ENCODE assay signal across 1 cellular context in the genomic region with DNA sequence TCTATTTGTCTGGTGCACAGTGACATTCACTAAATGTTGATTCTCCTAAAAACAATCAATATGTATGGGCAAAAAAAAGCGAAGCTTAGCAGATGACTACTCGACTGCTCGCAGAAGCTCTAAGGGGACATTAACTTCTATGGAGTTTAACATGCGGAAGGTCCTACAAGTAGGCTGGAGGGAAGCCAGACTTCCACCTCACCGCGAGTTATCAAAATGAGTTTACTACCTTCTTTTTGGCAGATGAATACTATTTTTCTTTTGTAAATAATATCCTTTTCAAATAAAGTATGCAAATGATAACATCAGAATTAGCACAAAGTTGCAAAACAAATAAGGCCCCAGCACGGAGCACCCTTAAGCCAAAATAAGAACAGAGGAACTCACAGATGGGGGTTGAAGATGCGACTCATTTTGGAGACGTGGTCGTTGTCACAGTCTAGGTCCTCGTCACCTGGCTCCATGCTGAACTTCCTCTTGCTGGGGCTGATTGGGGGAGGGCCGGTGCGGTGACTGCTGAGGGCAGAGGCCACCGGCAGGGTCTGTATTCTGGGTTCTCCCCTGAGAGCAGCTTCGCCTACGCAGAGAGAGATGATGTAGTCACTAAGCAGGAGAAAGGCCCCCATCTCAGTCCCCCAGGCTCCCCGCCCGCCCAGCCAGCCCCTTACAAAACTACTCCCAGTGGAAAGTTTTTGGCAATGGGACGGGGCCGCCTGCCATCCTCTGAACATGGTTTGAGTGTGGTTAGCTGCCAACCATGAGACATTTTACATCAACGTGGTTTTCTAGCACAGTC.
TF ChIP-seq lines count a peak whose summit lies in the region.

No MANE protein-coding gene starts in this region.

TF ChIP-seq in GM12878, 131 proteins besides CTCF, POLR2A, EP300 and RAD21 (continued from another document):
- peak; percentile 83; the same call in 1 of the 2 replicates for TF ChIP-seq TBL1XR1 (IDR thresholded peaks at IDR 0.05; ENCODE audit: low read depth, low read length)
